In genomic region chr6:36196049-36196879, GRCh38 we compare ENCODE assay signal across 8 cellular contexts. TPM values are rescaled to one million over a fixed set of nuclear protein-coding genes. Genes with fewer than 3 reads are reported as not detected.
DNase-seq lines count a peak whose midpoint lies in the region; ATAC-seq and TF ChIP-seq lines count a peak whose summit lies in the region.

BRPF3 (plus strand) TSS chr6:36196744; CDS start chr6:36200323, 3,579 bp downstream.

- H3K27ac Mint-ChIP-seq in T-helper 2 cell treated with Interferon-gamma antibody and Interleukin-4, amounts not matched to agents 5 μg/mL and 100 μg/mL, for 36 hours = peak within 1 kb of the TSS; percentile 89

- TF ChIP-seq CTCF in GM10266 (IDR thresholded peaks at IDR 0.05; ENCODE audit: control insufficient read depth, insufficient read depth, low read depth, missing control alignments) = peak; percentile 87
- peak; percentile 40 to 88 (median 47) for TF ChIP-seq CTCF in ascending aorta (IDR thresholded peaks at IDR 0.05)
- peak; percentile 21 to 90 (median 87) for TF ChIP-seq CTCF in uterus (IDR thresholded peaks at IDR 0.05)

- H3K4me1 ChIP-seq in ascending aorta = peaks cover 3 to 13% of the 10 kb centered on the region in 2 donors
- H3K4me1 ChIP-seq in rectal smooth muscle tissue (ENCODE audit: control insufficient read depth, insufficient read depth, low read length) = peaks cover 7% of the 10 kb centered on the region
- peaks cover 0 to 7% of the 10 kb centered on the region in 2 donors for H3K4me1 ChIP-seq in uterus

- no peaks in the 10 kb centered on the region for H3K9me3 Mint-ChIP-seq in T-helper 2 cell treated with Interferon-gamma antibody and Interleukin-4, amounts not matched to agents 5 μg/mL and 100 μg/mL, for 36 hours

- H3K9me3 ChIP-seq in ascending aorta (no peaks in the 10 kb centered on the region), uterus (no peaks in the 10 kb centered on the region)

- H3K27ac ChIP-seq in ascending aorta (peak within 1 kb of the TSS; percentile 94 to 95), rectal smooth muscle tissue (ENCODE audit: low read depth, low read length) (peak within 1 kb of the TSS; percentile 93), uterus (peak within 1 kb of the TSS; percentile 98)

- peaks cover 26% of the 10 kb centered on the region for H3K4me1 Mint-ChIP-seq in T-helper 2 cell treated with Interferon-gamma antibody and Interleukin-4, amounts not matched to agents 5 μg/mL and 100 μg/mL, for 36 hours (ENCODE audit: low read depth)

- intact Hi-C loops in ascending aorta (cut with DNase I) = loop anchor here (1.0 to 5.0 kb wide), 6 partner anchors 73 to 699 kb away; partner anchors contain the start of genes FKBP5, MAPK14, SRPK1 and TEAD3
- intact Hi-C loops in uterus (cut with DNase I; ENCODE audit: low total_unique reads) = loop anchor here (10.0 kb wide), 2 partner anchors 71 to 171 kb away; partner anchors contain the start of genes MAPK14 and SLC26A8

- no peak for TF ChIP-seq POLR2A in uterus (IDR thresholded peaks at IDR 0.05)

- H3K36me3 ChIP-seq in ascending aorta = peaks cover 11% of the 10 kb centered on the region in 2 donors
- H3K36me3 ChIP-seq in rectal smooth muscle tissue (ENCODE audit: control insufficient read depth, insufficient read depth, low read length) = peaks cover 10% of the 10 kb centered on the region
- H3K36me3 ChIP-seq in uterus = no peaks in the 10 kb centered on the region

- H3K4me3 Mint-ChIP-seq in T-helper 2 cell treated with Interferon-gamma antibody and Interleukin-4, amounts not matched to agents 5 μg/mL and 100 μg/mL, for 36 hours = peak within 1 kb of the TSS; percentile 93

- peak; percentile 86 for DNase-seq in GM10266 (ENCODE audit: extremely low spot score)
- peak; percentile 69 for DNase-seq in NCI-H146 treated with DMSO at 0.1 percent for 48 hours (lab: John Stamatoyannopoulos, UW; ENCODE audit: unreplicated experiment)
- DNase-seq in T-helper 2 cell treated with Interferon-gamma antibody and Interleukin-4, amounts not matched to agents 5 μg/mL and 100 μg/mL, for 36 hours (ENCODE audit: low spot score) = peak; percentile 77
- DNase-seq in ascending aorta (ENCODE audit: low spot score in 2 of 2) = peak in 1 of 2 donors; percentile 88
- DNase-seq in hepatic stellate cell (ENCODE audit: low spot score) = peak; percentile 81
- DNase-seq in uterus = peak; percentile 78 to 84

- H3K4me3 ChIP-seq in ascending aorta = peak within 1 kb of the TSS; percentile 86 to 94
- peak within 1 kb of the TSS; percentile 85 for H3K4me3 ChIP-seq in rectal smooth muscle tissue (ENCODE audit: low read length)
- H3K4me3 ChIP-seq in uterus = peak within 1 kb of the TSS; percentile 86 to 94

- H3K27me3 ChIP-seq in ascending aorta (no peaks in the 10 kb centered on the region), rectal smooth muscle tissue (ENCODE audit: control insufficient read depth, insufficient read depth, low read length) (no peaks in the 10 kb centered on the region), uterus (no peaks in the 10 kb centered on the region)

- peak; percentile 69 for ATAC-seq in HG02642 (IDR thresholded peaks at IDR 0.05; ENCODE audit: poor library complexity, unreplicated experiment)

- peaks cover 19% of the 10 kb centered on the region for H3K36me3 Mint-ChIP-seq in T-helper 2 cell treated with Interferon-gamma antibody and Interleukin-4, amounts not matched to agents 5 μg/mL and 100 μg/mL, for 36 hours (ENCODE audit: low read depth)

- peak within 1 kb of the TSS; percentile 87 for H3K9ac ChIP-seq in rectal smooth muscle tissue (ENCODE audit: low read length)

- peaks cover 3% of the 10 kb centered on the region for H3K27me3 Mint-ChIP-seq in T-helper 2 cell treated with Interferon-gamma antibody and Interleukin-4, amounts not matched to agents 5 μg/mL and 100 μg/mL, for 36 hours (ENCODE audit: low read depth)

RNA-seq across cellular contexts. Expression of gene BRPF3, which starts in this region (rescaled TPM):
- total RNA-seq in ascending aorta (26.5 TPM), uterus (10 to 100 TPM in 3 of 4 donors, 1 to 10 TPM in 1; 8.5 to 44.5 (median 27.3) TPM)
